Comparison of ENCODE assay signal across 1 cellular context in the genomic region with DNA sequence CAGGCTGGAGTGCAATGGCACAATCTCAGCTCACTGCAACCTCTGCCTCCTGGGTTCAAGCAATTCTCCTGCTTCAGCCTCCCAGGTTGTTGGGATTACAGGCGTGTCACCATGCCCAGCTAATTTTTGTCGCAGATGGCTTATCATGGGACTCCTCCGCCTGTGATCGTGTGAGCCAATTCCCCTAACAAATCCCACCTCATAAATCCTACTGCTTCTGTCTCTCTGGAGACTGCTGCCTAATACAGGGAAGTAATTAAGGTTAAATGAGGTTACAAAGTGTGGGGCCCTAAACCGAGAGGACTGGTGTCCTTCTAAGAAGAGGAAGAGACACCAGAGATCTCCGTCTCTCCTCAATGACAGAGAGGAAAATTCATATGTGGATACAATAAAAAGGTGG.
TF ChIP-seq lines count a peak whose summit lies in the region.

No MANE protein-coding gene starts in this region.

TF ChIP-seq in H1, 55 proteins besides CTCF, POLR2A, EP300 and RAD21:
- TF ChIP-seq CHD2 (IDR thresholded peaks at IDR 0.05; ENCODE audit: low read length) (no peak), NRF1 (IDR thresholded peaks at IDR 0.05; ENCODE audit: low read depth, low read length) (no peak), CHD1 (IDR thresholded peaks at IDR 0.05; ENCODE audit: low read depth, low read length) (no peak), CHD7 (IDR thresholded peaks at IDR 0.05; ENCODE audit: insufficient replicate concordance, low read length) (no peak), MAFK (IDR thresholded peaks at IDR 0.05; ENCODE audit: low read depth, low read length) (no peak), TAF7 (optimal IDR thresholded peaks at IDR 0.05; ENCODE audit: borderline replicate concordance, low read depth, low read length) (no peak), CBX8 (IDR thresholded peaks at IDR 0.05; ENCODE audit: borderline replicate concordance, low read depth, low read length) (no peak), KDM5A (IDR thresholded peaks at IDR 0.05; ENCODE audit: low read length) (no peak), ASH2L (IDR thresholded peaks at IDR 0.05; ENCODE audit: low read length) (no peak), BACH1 (IDR thresholded peaks at IDR 0.05; ENCODE audit: low read length) (no peak), NANOG (IDR thresholded peaks at IDR 0.05; ENCODE audit: insufficient read depth, low read depth, low read length, poor library complexity, severe bottlenecking) (no peak), KDM1A (IDR thresholded peaks at IDR 0.05; ENCODE audit: borderline replicate concordance, low read length) (no peak), TBP (IDR thresholded peaks at IDR 0.05; ENCODE audit: low read depth, low read length) (no peak), CTBP2 (IDR thresholded peaks at IDR 0.05; ENCODE audit: borderline replicate concordance, insufficient read depth, insufficient read length, low read length) (no peak), SIX5 (IDR thresholded peaks at IDR 0.05; ENCODE audit: low read depth, low read length) (no peak)
